Comparison of ENCODE assay signal across 17 cellular contexts in the genomic region with DNA sequence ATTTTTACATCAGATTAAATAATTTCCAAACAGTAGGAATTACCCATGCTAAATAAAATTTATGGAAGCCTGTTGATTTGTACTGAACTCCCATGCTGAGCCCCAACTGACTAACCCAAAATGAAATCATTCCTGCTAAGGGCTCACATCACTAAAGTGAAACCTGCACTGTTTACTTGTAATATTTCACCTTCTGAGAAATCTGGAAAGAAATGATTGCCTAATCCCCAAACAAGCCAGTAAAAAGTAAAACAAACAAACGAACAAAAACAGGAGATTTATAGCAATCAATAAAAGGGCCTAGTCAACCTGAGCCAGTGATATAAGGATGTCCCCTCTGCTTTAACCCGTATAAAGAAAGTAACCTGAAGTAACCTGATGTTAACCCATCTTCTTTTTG.
"Had no signal": no experiment of that assay in that cellular context is flagged by ENCODE, and none has a peak within 500 bp of the region (broad histone marks: within the 10 kb centered on the region; RNA-seq: fewer than 3 reads in every experiment).

No MANE protein-coding gene starts in this region.

- FAIRE-seq: islet of Langerhans had no signal

- DNase-seq: effector memory CD8-positive, alpha-beta T cell; gastrocnemius medialis; heart right ventricle; hypothalamus; kidney glomerular epithelial cell; mucosa of descending colon; naive thymus-derived CD8-positive, alpha-beta T cell; posterior cingulate gyrus; sigmoid colon; stimulated activated CD4-positive, alpha-beta T cell treated with anti-CD3 and anti-CD28 coated beads, Interleukin-12 subunit alpha, Interleukin-12 subunit beta, amount 100 ng/mL, for 4 hours; stimulated activated naive CD4-positive, alpha-beta T cell treated with Interleukin-2 at 50 U/mL for 16 hours; trophoblast cell had no signal

- H3K36me3 ChIP-seq: esophagus muscularis mucosa, gastrocnemius medialis, heart right ventricle, right atrium auricular region, sigmoid colon had no signal

- H3K4me3 ChIP-seq: esophagus muscularis mucosa, gastrocnemius medialis, heart right ventricle, mucosa of descending colon, right atrium auricular region, sigmoid colon, skin epidermis had no signal

- H3K9me3 ChIP-seq: esophagus muscularis mucosa, gastrocnemius medialis, heart right ventricle, sigmoid colon had no signal

- H3K27ac ChIP-seq: epithelial cell of prostate, esophagus muscularis mucosa, gastrocnemius medialis, heart right ventricle, right atrium auricular region, sigmoid colon, skin epidermis had no signal

- H3K4me1 ChIP-seq: esophagus muscularis mucosa, gastrocnemius medialis, heart right ventricle, right atrium auricular region, sigmoid colon had no signal
